In genomic region chr10:107889101-107889500, GRCh38 we compare ENCODE assay signal across 1 cellular context.
TF ChIP-seq lines count a peak whose summit lies in the region.

No MANE protein-coding gene starts in this region.

TF ChIP-seq in H1, 55 proteins besides CTCF, POLR2A, EP300 and RAD21 (continued from another document):
- TF ChIP-seq MAFK (IDR thresholded peaks at IDR 0.05; ENCODE audit: low read depth, low read length) (no peak), RBBP5 (IDR thresholded peaks at IDR 0.05; ENCODE audit: borderline replicate concordance, low read depth, low read length) (no peak), POU5F1 (IDR thresholded peaks at IDR 0.05; ENCODE audit: low read depth, low read length) (no peak)
